Comparison of ENCODE assay signal across 19 cellular contexts in genomic region chr6:74932214-74932923, GRCh38.
DNase-seq lines count a peak whose midpoint lies in the region; TF ChIP-seq lines count a peak whose summit lies in the region.
"Had no signal": no experiment of that assay in that cellular context is flagged by ENCODE, and none has a peak within 500 bp of the region (broad histone marks: within the 10 kb centered on the region; RNA-seq: fewer than 3 reads in every experiment).

No MANE protein-coding gene starts in this region.

- no peak for TF ChIP-seq POLR2A in suprapubic skin (IDR thresholded peaks at IDR 0.05)

- H3K27me3 Mint-ChIP-seq in type B pancreatic cell: no peaks in the 10 kb centered on the region
- H3K27me3 Mint-ChIP-seq: activated naive CD8-positive, alpha-beta T cell treated with anti-CD3 and anti-CD28 coated beads for 36 hours; activated T-cell treated with anti-CD3 and anti-CD28 coated beads, Interleukin-2, amount 50 U/mL, for 24 hours had no signal

- no peaks in the 10 kb centered on the region for H3K36me3 Mint-ChIP-seq in type B pancreatic cell
- H3K36me3 Mint-ChIP-seq: activated naive CD8-positive, alpha-beta T cell treated with anti-CD3 and anti-CD28 coated beads for 36 hours had no signal

- H3K79me2 ChIP-seq in hepatocyte: no peaks in the 10 kb centered on the region

- 70% methylated on average over 4 of the region's 4 CpGs for WGBS in hepatocyte (ENCODE audit: low lambda C conversion rate, missing lambda C conversion rate)
- 68% methylated on average over 4 of the region's 4 CpGs for WGBS in suprapubic skin

- no peaks in the 10 kb centered on the region for H3K9me3 Mint-ChIP-seq in type B pancreatic cell
- H3K9me3 Mint-ChIP-seq: activated naive CD8-positive, alpha-beta T cell treated with anti-CD3 and anti-CD28 coated beads for 36 hours; activated T-cell treated with anti-CD3 and anti-CD28 coated beads, Interleukin-2, amount 50 U/mL, for 24 hours had no signal

- no peaks in the 10 kb centered on the region for H3K27me3 ChIP-seq in hepatocyte
- H3K27me3 ChIP-seq in suprapubic skin: no peaks in the 10 kb centered on the region
- H3K27me3 ChIP-seq: BLaER1 treated with 17β-estradiol and CSF1 and Interleukin-3, amounts not matched to agents 10 nM and 100 nM; thyroid gland had no signal

- H3K4me1 ChIP-seq in hepatocyte (ENCODE audit: insufficient read depth) (peaks cover 3% of the 10 kb centered on the region), suprapubic skin (peaks cover 10% of the 10 kb centered on the region)
- H3K4me1 ChIP-seq: left ventricle myocardium inferior, thyroid gland had no signal

- H2AFZ ChIP-seq in hepatocyte: no peak overlapping the region

- no peak for TF ChIP-seq EP300 in suprapubic skin (IDR thresholded peaks at IDR 0.05)

- no peaks in the 10 kb centered on the region for H3K36me3 ChIP-seq in hepatocyte (replicated peaks; ENCODE audit: insufficient read depth, low read depth)
- H3K36me3 ChIP-seq in suprapubic skin: no peaks in the 10 kb centered on the region
- H3K36me3 ChIP-seq: BLaER1 treated with 17β-estradiol and CSF1 and Interleukin-3, amounts not matched to agents 10 nM and 100 nM; left ventricle myocardium inferior; thyroid gland had no signal

- no peak overlapping the region for H3K4me3 ChIP-seq in hepatocyte
- H3K4me3 ChIP-seq in suprapubic skin: no peak overlapping the region
- H3K4me3 ChIP-seq: BLaER1 treated with 17β-estradiol and CSF1 and Interleukin-3, amounts not matched to agents 10 nM and 100 nM; left ventricle myocardium inferior; thyroid gland had no signal

- H4K20me1 ChIP-seq in hepatocyte (ENCODE audit: insufficient read depth, poor library complexity, severe bottlenecking): no peaks in the 10 kb centered on the region
- H4K20me1 ChIP-seq: BLaER1 treated with 17β-estradiol and CSF1 and Interleukin-3, amounts not matched to agents 10 nM and 100 nM had no signal

- TF ChIP-seq CTCF in hepatocyte (IDR thresholded peaks at IDR 0.05; ENCODE audit: poor library complexity): no peak
- TF ChIP-seq CTCF in type B pancreatic cell (conservative IDR thresholded peaks at IDR 0.05): no peak
- no peak for TF ChIP-seq CTCF in suprapubic skin (IDR thresholded peaks at IDR 0.05)

- H3K4me3 Mint-ChIP-seq in type B pancreatic cell: peak overlapping the region; percentile 13
- H3K4me3 Mint-ChIP-seq: activated naive CD8-positive, alpha-beta T cell treated with anti-CD3 and anti-CD28 coated beads for 36 hours; activated T-cell treated with anti-CD3 and anti-CD28 coated beads, Interleukin-2, amount 50 U/mL, for 24 hours had no signal

- no peaks in the 10 kb centered on the region for H3K9me2 ChIP-seq in hepatocyte (replicated peaks; ENCODE audit: insufficient read depth)

- H3K4me1 Mint-ChIP-seq in type B pancreatic cell (ENCODE audit: unreplicated experiment): peaks cover 22% of the 10 kb centered on the region
- H3K4me1 Mint-ChIP-seq: activated naive CD8-positive, alpha-beta T cell treated with anti-CD3 and anti-CD28 coated beads for 36 hours had no signal

- no peak overlapping the region for H3K4me2 ChIP-seq in hepatocyte
- H3K4me2 ChIP-seq: BLaER1 treated with 17β-estradiol and CSF1 and Interleukin-3, amounts not matched to agents 10 nM and 100 nM had no signal

- peak overlapping the region; percentile 27 for H3K27ac Mint-ChIP-seq in type B pancreatic cell
- H3K27ac Mint-ChIP-seq: activated naive CD8-positive, alpha-beta T cell treated with anti-CD3 and anti-CD28 coated beads for 36 hours; activated T-cell treated with anti-CD3 and anti-CD28 coated beads, Interleukin-2, amount 50 U/mL, for 24 hours had no signal

- H3K27ac ChIP-seq in hepatocyte (no peak overlapping the region), suprapubic skin (no peak overlapping the region)
- H3K27ac ChIP-seq: BLaER1 treated with 17β-estradiol and CSF1 and Interleukin-3, amounts not matched to agents 10 nM and 100 nM; left ventricle myocardium inferior; thyroid gland had no signal

- DNase-seq in DMS53 (lab: John Stamatoyannopoulos, UW): peak; percentile 11
- no peak for DNase-seq in DMS53 treated with DMSO at 0.1 percent for 48 hours (lab: John Stamatoyannopoulos, UW; ENCODE audit: unreplicated experiment)
- DNase-seq in SK-N-DZ (ENCODE audit: low spot score): peak; percentile 29
- peak; percentile 10 for DNase-seq in hepatocyte (ENCODE audit: low spot score)
- no peak for DNase-seq in type B pancreatic cell (ENCODE audit: extremely low spot score, unreplicated experiment)
- DNase-seq in AG08395 (ENCODE audit: low spot score): no peak
- DNase-seq in COR-L47 (lab: John Stamatoyannopoulos, UW): no peak
- DNase-seq in suprapubic skin (ENCODE audit: low spot score in 2 of 2): no peak
- DNase-seq: 8988T; activated naive CD8-positive, alpha-beta T cell treated with anti-CD3 and anti-CD28 coated beads for 36 hours; activated T-cell treated with anti-CD3 and anti-CD28 coated beads, Interleukin-2, amount 50 U/mL, for 24 hours; DMS79; effector CD4-positive, alpha-beta T cell; left ventricle myocardium inferior; NCI-H1048; SHP77 treated with DMSO at 0.1 percent for 48 hours; small intestine; thyroid gland had no signal

- H3K9me3 ChIP-seq in hepatocyte (ENCODE audit: low read depth): no peaks in the 10 kb centered on the region
- no peaks in the 10 kb centered on the region for H3K9me3 ChIP-seq in suprapubic skin
- H3K9me3 ChIP-seq: BLaER1 treated with 17β-estradiol and CSF1 and Interleukin-3, amounts not matched to agents 10 nM and 100 nM; left ventricle myocardium inferior; thyroid gland had no signal

Comparison
In these comparisons a context has a peak if more than half of its experiments do, and no peak if none do; other contexts are left out.
1. DNase-seq: peak in DMS53 (single experiment), SK-N-DZ (single experiment) and hepatocyte (single experiment); none in DMS53 treated with DMSO at 0.1 percent for 48 hours (single experiment), type B pancreatic cell (single experiment), AG08395 (single experiment), COR-L47 (single experiment) and suprapubic skin (0 of 2).